Comparison of ENCODE assay signal across 18 cellular contexts in genomic region chr2:206936456-206937222, GRCh38. TPM values are rescaled to one million over a fixed set of nuclear protein-coding genes. Genes with fewer than 3 reads are reported as not detected.
DNase-seq lines count a peak whose midpoint lies in the region; ATAC-seq, FAIRE-seq and TF ChIP-seq lines count a peak whose summit lies in the region.
"Had no signal": no experiment of that assay in that cellular context is flagged by ENCODE, and none has a peak within 500 bp of the region (broad histone marks: within the 10 kb centered on the region; RNA-seq: fewer than 3 reads in every experiment).

No MANE protein-coding gene starts in this region.

- H3K9me2 ChIP-seq in PC-3 (replicated peaks; ENCODE audit: low read length): no peaks in the 10 kb centered on the region

- 9 to 35% (median 20%) methylated on average over 3 of the region's 3 CpGs for WGBS in small intestine, 3 donors
- 33 to 39% methylated on average over 3 of the region's 3 CpGs for WGBS in heart right ventricle, 2 donors

- POLR2A ChIA-PET in PC-3 (lab: Charles Lee; ENCODE audit: unreplicated experiment): no interaction called here

- intact Hi-C loops in heart right ventricle (cut with DNase I): no loop called here
- intact Hi-C loops in PC-3 (cut with micrococcal nuclease): no loop called here

- FAIRE-seq in small intestine (lab: Jason Lieb, UNC): no peak
- FAIRE-seq: G401.6, HepG2 had no signal

- CTCF ChIA-PET in PC-3 (lab: Charles Lee): no interaction called here

- no peaks in the 10 kb centered on the region for H3K9me3 ChIP-seq in small intestine (ENCODE audit: control insufficient read depth, low read depth)
- H3K9me3 ChIP-seq in heart right ventricle: peaks cover 0 to 9% (median 0%) of the 10 kb centered on the region in 11 donors
- no peaks in the 10 kb centered on the region for H3K9me3 ChIP-seq in PC-3 (ENCODE audit: low read length)
- H3K9me3 ChIP-seq: HAP-1, SJSA1 had no signal

- H3K36me3 ChIP-seq in small intestine (ENCODE audit: control insufficient read depth in 2 of 2, insufficient read depth in 2 of 2, low read length in 2 of 2) (no peaks in the 10 kb centered on the region), heart right ventricle (no peaks in the 10 kb centered on the region), PC-3 (ENCODE audit: low read depth, low read length) (no peaks in the 10 kb centered on the region)
- H3K36me3 ChIP-seq: HAP-1, SJSA1 had no signal

- H3K4me3 ChIP-seq in choroid plexus epithelial cell (ENCODE audit: low read depth, low read length) (no peak overlapping the region), small intestine (ENCODE audit: low read depth in 1 of 2, low read length in 2 of 2) (no peak overlapping the region), heart right ventricle (no peak overlapping the region), PC-3 (ENCODE audit: low read length) (no peak overlapping the region)
- H3K4me3 ChIP-seq: HAP-1, SJSA1 had no signal

- H2AFZ ChIP-seq in PC-3 (ENCODE audit: low read length): no peak overlapping the region

- peak; percentile 75 for DNase-seq in NCI-H82 treated with DMSO at 0.1 percent for 48 hours (lab: John Stamatoyannopoulos, UW; ENCODE audit: unreplicated experiment)
- peak; percentile 14 for DNase-seq in choroid plexus epithelial cell (ENCODE audit: low read depth)
- peak; percentile 39 for DNase-seq in fibroblast of the conjunctiva (ENCODE audit: low read depth)
- DNase-seq in small intestine: peak; percentile 69
- DNase-seq in T-helper 9 cell: no peak
- no peak for DNase-seq in heart right ventricle
- no peak for DNase-seq in PC-3
- DNase-seq: COR-L47, DMS53, MM.1S, NCI-H187 treated with DMSO at 0.1 percent for 48 hours, NCI-H2171, NCI-H510A treated with DMSO at 0.1 percent for 48 hours had no signal

- no peaks in the 10 kb centered on the region for H3K79me2 ChIP-seq in PC-3 (ENCODE audit: low read length)

- H4K20me1 ChIP-seq in PC-3 (ENCODE audit: low read length): no peaks in the 10 kb centered on the region

- H3K27ac ChIP-seq in small intestine (ENCODE audit: low read depth in 1 of 2, low read length in 1 of 2) (peak overlapping the region in 1 of 2 donors; percentile 45), heart right ventricle (no peak overlapping the region), PC-3 (ENCODE audit: low read length) (no peak overlapping the region)
- H3K27ac ChIP-seq: C4-2B, SJSA1 had no signal

- no peak overlapping the region for H3K4me2 ChIP-seq in PC-3 (ENCODE audit: low read length)

- TF ChIP-seq CTCF in choroid plexus epithelial cell (conservative IDR thresholded peaks at IDR 0.05; ENCODE audit: low read depth, low read length): no peak
- no peak for TF ChIP-seq CTCF in heart right ventricle (IDR thresholded peaks at IDR 0.05)
- TF ChIP-seq CTCF in PC-3 (conservative IDR thresholded peaks at IDR 0.05; ENCODE audit: low read depth, low read length): no peak

- no TSS peak for BruUV-seq in PC-3 (replicated peaks; lab: Mats Ljungman, UMichigan)

- ATAC-seq in heart right ventricle (no peak), PC-3 (no peak)
- ATAC-seq: HepG2 had no signal

- no peaks in the 10 kb centered on the region for H3K27me3 ChIP-seq in small intestine (ENCODE audit: control insufficient read depth in 2 of 2, insufficient read depth in 2 of 2, low read length in 2 of 2)
- no peaks in the 10 kb centered on the region for H3K27me3 ChIP-seq in heart right ventricle
- no peaks in the 10 kb centered on the region for H3K27me3 ChIP-seq in PC-3 (ENCODE audit: low read length)
- H3K27me3 ChIP-seq: SJSA1 had no signal

- H3K4me1 ChIP-seq in small intestine (ENCODE audit: control insufficient read depth in 2 of 2, insufficient read depth in 1 of 2, low read depth in 1 of 2, low read length in 1 of 2) (peaks cover 0 to 5% of the 10 kb centered on the region in 2 donors), heart right ventricle (peaks cover 0 to 6% (median 0%) of the 10 kb centered on the region in 9 donors), PC-3 (ENCODE audit: insufficient read depth, low read length) (no peaks in the 10 kb centered on the region)
- H3K4me1 ChIP-seq: HAP-1, SJSA1 had no signal

- H3K9ac ChIP-seq in PC-3 (ENCODE audit: low read length): no peak overlapping the region

- no peaks in the 10 kb centered on the region for H3F3A ChIP-seq in PC-3 (ENCODE audit: low read length, unreplicated experiment)

RNA-seq across cellular contexts. Expression of gene CPO, which starts 2.7 kb away (rescaled TPM):
- polyA plus RNA-seq in small intestine (10 to 100 TPM in 1 of 3 donors, 1 to 10 TPM in 2; 2.2 to 15.7 (median 3.9) TPM), heart right ventricle (under 1 TPM; 0.07 to 0.59 TPM)
- total RNA-seq in heart right ventricle (under 1 TPM in 3 of 10 donors, not detected in 7; 0.35 to 0.46 (median 0.35) TPM), PC-3 (2014; rRNA removed) (not detected in 2 replicates)
- total RNA-seq: HepG2, SJSA1 had no signal

Comparison
In these comparisons a context has a peak if more than half of its experiments do, and no peak if none do; other contexts are left out.
1. DNase-seq: peak in NCI-H82 treated with DMSO at 0.1 percent for 48 hours (single experiment), choroid plexus epithelial cell (single experiment), fibroblast of the conjunctiva (single experiment) and small intestine (single experiment); none in T-helper 9 cell (single experiment), heart right ventricle (0 of 2) and PC-3 (single experiment).